Comparison of ENCODE assay signal across 12 cellular contexts in the genomic region with DNA sequence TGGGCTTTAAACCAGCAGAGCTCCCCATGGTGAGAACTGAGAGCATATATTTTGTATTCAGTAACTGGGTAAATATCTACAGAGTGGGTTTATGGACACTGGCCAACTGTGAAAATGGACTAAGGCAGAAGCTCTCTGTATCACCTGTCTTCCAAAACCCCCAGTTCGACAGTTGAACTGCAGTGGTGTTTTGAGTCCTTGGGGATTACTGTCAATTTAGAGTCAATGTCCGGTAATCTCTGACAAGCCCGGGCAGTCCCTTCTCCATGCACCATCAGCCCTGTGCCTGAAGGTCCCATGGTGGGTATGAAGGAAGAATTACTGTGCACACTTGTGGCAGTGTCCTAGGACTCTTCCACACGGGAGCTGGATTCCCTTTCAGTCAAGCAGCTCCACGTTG.
DNase-seq lines count a peak whose midpoint lies in the region; ATAC-seq and TF ChIP-seq lines count a peak whose summit lies in the region.
"Had no signal": no experiment of that assay in that cellular context is flagged by ENCODE, and none has a peak within 500 bp of the region (broad histone marks: within the 10 kb centered on the region; RNA-seq: fewer than 3 reads in every experiment).

No MANE protein-coding gene starts in this region.

- peaks cover 42% of the 10 kb centered on the region for H3K27me3 Mint-ChIP-seq in Calu3 (ENCODE audit: unreplicated experiment)

- CTCF ChIA-PET in Calu3 (lab: Charles Lee) = no interaction called here

- no peaks in the 10 kb centered on the region for H3K36me3 Mint-ChIP-seq in Calu3 (ENCODE audit: insufficient read depth, unreplicated experiment)
- H3K36me3 Mint-ChIP-seq: CD4-positive, CD25-positive, alpha-beta regulatory T cell had no signal

- DNase-seq in GM20000 (ENCODE audit: low spot score) (peak; percentile 37), NCI-H2081 treated with DMSO at 0.1 percent for 48 hours (lab: John Stamatoyannopoulos, UW) (peak; percentile 68), SHP77 treated with DMSO at 0.1 percent for 48 hours (lab: John Stamatoyannopoulos, UW) (no peak), NCI-H345 treated with DMSO at 0.1 percent for 48 hours (lab: John Stamatoyannopoulos, UW; ENCODE audit: unreplicated experiment) (no peak), Calu3 (no peak), NK-92 (lab: John Stamatoyannopoulos, UW; ENCODE audit: unreplicated experiment) (no peak)
- DNase-seq: activated CD4-positive, alpha-beta T cell treated with anti-CD3 and anti-CD28 coated beads for 4 hours; activated gamma-delta T cell treated with Interleukin-2 at 50 U/mL for 16 hours; CD4-positive, CD25-positive, alpha-beta regulatory T cell; tibial artery had no signal

- no peak overlapping the region for H3K27ac Mint-ChIP-seq in Calu3 (ENCODE audit: unreplicated experiment)
- H3K27ac Mint-ChIP-seq: CD4-positive, CD25-positive, alpha-beta regulatory T cell had no signal

- intact Hi-C loops in Calu3 (cut with micrococcal nuclease; ENCODE audit: unreplicated experiment) = no loop called here

- no TSS peak for BruUV-seq in Calu3 (replicated peaks; lab: Mats Ljungman, UMichigan)

- H3K4me1 Mint-ChIP-seq in Calu3 (ENCODE audit: low read depth, unreplicated experiment) = no peaks in the 10 kb centered on the region
- H3K4me1 Mint-ChIP-seq: CD4-positive, CD25-positive, alpha-beta regulatory T cell had no signal

- no peaks in the 10 kb centered on the region for H3K9me3 Mint-ChIP-seq in Calu3 (ENCODE audit: low read depth, unreplicated experiment)

- no peak overlapping the region for H3K4me3 Mint-ChIP-seq in Calu3 (ENCODE audit: low read depth, unreplicated experiment)
- H3K4me3 Mint-ChIP-seq: CD4-positive, CD25-positive, alpha-beta regulatory T cell had no signal

- ATAC-seq in GM18511 (IDR thresholded peaks at IDR 0.05; ENCODE audit: unreplicated experiment) = peak; percentile 83
- ATAC-seq in HG02970 (IDR thresholded peaks at IDR 0.05; ENCODE audit: low FRiP score, unreplicated experiment) = peak; percentile 83

- TF ChIP-seq CTCF in GM20000 (IDR thresholded peaks at IDR 0.05; ENCODE audit: extremely low read depth, missing control alignments) (no peak), Calu3 (IDR thresholded peaks at IDR 0.05; ENCODE audit: unreplicated experiment) (no peak)

Comparison
In these comparisons a context has a peak if more than half of its experiments do, and no peak if none do; other contexts are left out.
1. DNase-seq: peak in GM20000 (single experiment) and NCI-H2081 treated with DMSO at 0.1 percent for 48 hours (single experiment); none in SHP77 treated with DMSO at 0.1 percent for 48 hours (single experiment), NCI-H345 treated with DMSO at 0.1 percent for 48 hours (single experiment), Calu3 (single experiment) and NK-92 (single experiment).